Comparison of ENCODE assay signal across 9 cellular contexts in the genomic region with DNA sequence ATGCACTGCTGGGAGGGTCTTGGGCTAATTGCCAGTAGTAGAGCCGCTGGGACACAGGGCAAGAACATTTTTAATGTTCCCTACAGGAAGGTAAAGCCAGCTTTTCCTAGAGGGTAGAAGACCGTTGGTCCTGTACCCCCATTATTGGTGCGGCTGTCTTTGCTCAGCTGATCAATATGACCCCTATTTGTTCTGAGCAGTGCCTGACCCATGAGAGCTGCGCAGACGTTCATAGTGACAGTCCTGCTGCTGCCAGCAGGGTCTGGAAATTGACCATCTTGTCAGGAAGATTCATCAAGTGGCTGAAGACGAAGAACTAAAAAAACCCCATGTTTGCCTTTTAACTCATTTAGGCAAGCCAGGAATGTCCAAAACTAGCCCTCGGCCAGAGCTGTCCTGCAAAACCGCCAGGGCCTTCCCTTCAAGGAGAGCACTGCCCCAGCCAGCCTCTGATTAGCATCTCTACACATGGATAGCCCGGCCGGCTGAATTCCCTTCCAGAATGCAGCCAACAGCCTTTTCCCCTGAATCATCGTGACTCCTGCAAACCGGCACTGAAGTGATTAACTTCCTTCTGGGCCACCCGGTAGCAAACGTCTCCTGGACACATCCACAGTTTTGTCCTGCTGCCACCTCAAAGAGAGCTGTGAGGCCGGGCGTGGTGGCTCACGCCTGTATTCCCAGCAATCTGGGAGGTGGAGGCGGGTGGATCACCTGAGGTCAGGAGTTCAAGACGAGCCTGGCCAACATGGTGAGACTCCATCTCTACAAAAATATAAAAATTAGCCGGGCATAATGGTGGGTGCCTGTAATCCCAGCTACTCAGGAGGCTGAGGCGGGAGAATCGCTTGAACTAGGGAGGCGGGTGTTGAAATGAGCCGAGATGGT. TPM values are rescaled to one million over a fixed set of nuclear protein-coding genes. Genes with fewer than 3 reads are reported as not detected.
A peak's percentile ranks its signal among the peaks of the same experiment; 100 is the strongest.
DNase-seq lines count a peak whose midpoint lies in the region; ATAC-seq and TF ChIP-seq lines count a peak whose summit lies in the region.
"Had no signal": no experiment of that assay in that cellular context is flagged by ENCODE, and none has a peak within 500 bp of the region (broad histone marks: within the 10 kb centered on the region; RNA-seq: fewer than 3 reads in every experiment).

No MANE protein-coding gene starts in this region.

- peak overlapping the region; percentile 26 for H3K27ac Mint-ChIP-seq in Caco-2 (ENCODE audit: unreplicated experiment)
- H3K27ac Mint-ChIP-seq in activated T-cell treated with anti-CD3 and anti-CD28 coated beads, Interleukin-2, amount 50 U/mL, for 24 hours: no peak overlapping the region

- CTCF ChIA-PET in Caco-2 (lab: Charles Lee): no interaction called here

- H3K4me1 ChIP-seq in Caco-2 (peaks cover 9% of the 10 kb centered on the region), neuron (ENCODE audit: insufficient read depth, low read length) (peaks cover 16% of the 10 kb centered on the region)

- H3K36me3 Mint-ChIP-seq in Caco-2 (ENCODE audit: insufficient read depth, unreplicated experiment): no peaks in the 10 kb centered on the region
- H3K36me3 Mint-ChIP-seq in activated T-cell treated with anti-CD3 and anti-CD28 coated beads, Interleukin-2, amount 50 U/mL, for 24 hours (ENCODE audit: low read depth): no peaks in the 10 kb centered on the region

- no peaks in the 10 kb centered on the region for H3K36me3 ChIP-seq in Caco-2 (ENCODE audit: control insufficient read depth, insufficient read depth, low read length)
- H3K36me3 ChIP-seq in neuron (ENCODE audit: insufficient read depth, low read length): no peaks in the 10 kb centered on the region

- no peak overlapping the region for H3K4me3 Mint-ChIP-seq in Caco-2 (ENCODE audit: unreplicated experiment)
- H3K4me3 Mint-ChIP-seq in activated T-cell treated with anti-CD3 and anti-CD28 coated beads, Interleukin-2, amount 50 U/mL, for 24 hours: no peak overlapping the region

- H3K9me3 ChIP-seq in Caco-2 (peaks cover 3% of the 10 kb centered on the region; the same call in 1 of the 2 replicates), neuron (ENCODE audit: low read length) (no peaks in the 10 kb centered on the region)

- BruUV-seq in Caco-2 (replicated peaks; lab: Mats Ljungman, UMichigan): no TSS peak

- no peak for TF ChIP-seq CTCF in Caco-2 (IDR thresholded peaks at IDR 0.05; ENCODE audit: insufficient read depth in 1 of 2, low read depth in 1 of 2, low read length in 1 of 2, severe bottlenecking in 1 of 2, unreplicated experiment in 1 of 2)

- H3K27me3 Mint-ChIP-seq in Caco-2 (ENCODE audit: insufficient read depth, unreplicated experiment): no peaks in the 10 kb centered on the region
- no peaks in the 10 kb centered on the region for H3K27me3 Mint-ChIP-seq in activated T-cell treated with anti-CD3 and anti-CD28 coated beads, Interleukin-2, amount 50 U/mL, for 24 hours

- H2AFZ ChIP-seq in neuron (ENCODE audit: low read depth, low read length): peak overlapping the region; percentile 69

- TF ChIP-seq POLR2A in erythroblast (IDR thresholded peaks at IDR 0.05; ENCODE audit: low read length): no peak

- ATAC-seq in HG03565 (IDR thresholded peaks at IDR 0.05; ENCODE audit: unreplicated experiment) (no peak), GM21515 (IDR thresholded peaks at IDR 0.05; ENCODE audit: unreplicated experiment) (no peak)

- H3K9me3 Mint-ChIP-seq in Caco-2 (ENCODE audit: unreplicated experiment): no peaks in the 10 kb centered on the region
- peaks cover 3% of the 10 kb centered on the region for H3K9me3 Mint-ChIP-seq in activated T-cell treated with anti-CD3 and anti-CD28 coated beads, Interleukin-2, amount 50 U/mL, for 24 hours

- H3K4me3 ChIP-seq in Caco-2 (ENCODE audit: low read depth, low read length): no peak overlapping the region
- H3K4me3 ChIP-seq in neuron (ENCODE audit: low read length): no peak overlapping the region

- no peaks in the 10 kb centered on the region for H3K4me1 Mint-ChIP-seq in Caco-2 (ENCODE audit: low read depth, unreplicated experiment)
- H3K4me1 Mint-ChIP-seq in activated T-cell treated with anti-CD3 and anti-CD28 coated beads, Interleukin-2, amount 50 U/mL, for 24 hours (ENCODE audit: low read depth): peaks cover 25% of the 10 kb centered on the region

- DNase-seq in Caco-2: peak in 1 of 2 experiments; percentile 63
- peak; percentile 78 for DNase-seq in RKO (ENCODE audit: low spot score)
- DNase-seq in erythroblast (lab: John Stamatoyannopoulos, UW): peak; percentile 54 to 82
- no peak for DNase-seq in activated T-cell treated with anti-CD3 and anti-CD28 coated beads, Interleukin-2, amount 50 U/mL, for 24 hours
- DNase-seq in NCI-H82 (lab: John Stamatoyannopoulos, UW): no peak
- DNase-seq: Kasumi-1 had no signal

- intact Hi-C loops in Caco-2 (cut with micrococcal nuclease; ENCODE audit: unreplicated experiment): no loop called here

- POLR2A ChIA-PET in Caco-2 (lab: Charles Lee): no interaction called here

- H3K27me3 ChIP-seq in Caco-2 (replicated peaks; ENCODE audit: control insufficient read depth, insufficient read depth, low read length) (no peaks in the 10 kb centered on the region), neuron (ENCODE audit: insufficient read depth, low read length) (no peaks in the 10 kb centered on the region)

RNA-seq across cellular contexts. Expression of a gene that starts 20.9 kb away (rescaled TPM):
- 44.1 and 47.1 TPM in 2 replicates for total RNA-seq in Caco-2 (2022)

Comparison
In these comparisons a context has a peak if more than half of its experiments do, and no peak if none do; other contexts are left out.
1. DNase-seq: peak in RKO (single experiment) and erythroblast (2 of 2); none in activated T-cell treated with anti-CD3 and anti-CD28 coated beads, Interleukin-2, amount 50 U/mL, for 24 hours (single experiment) and NCI-H82 (single experiment).